ENCODE assay signal across 14 cellular contexts in genomic region chr15:28919679-28920655, GRCh38. TPM values are rescaled to one million over a fixed set of nuclear protein-coding genes. Genes with fewer than 3 reads are reported as not detected.
DNase-seq lines count a peak whose midpoint lies in the region; ATAC-seq, FAIRE-seq and TF ChIP-seq lines count a peak whose summit lies in the region.
"Had no signal": no experiment of that assay in that cellular context is flagged by ENCODE, and none has a peak within 500 bp of the region (broad histone marks: within the 10 kb centered on the region; RNA-seq: fewer than 3 reads in every experiment).

No MANE protein-coding gene starts in this region.

- peak overlapping the region; percentile 78 to 84; a peak in 5 of 6 replicates for H3K27ac ChIP-seq in A549
- H3K27ac ChIP-seq in CD4-positive, alpha-beta memory T cell (ENCODE audit: low read depth, low read length), result no peak overlapping the region
- no peak overlapping the region for H3K27ac ChIP-seq in lower lobe of right lung
- no peak overlapping the region for H3K27ac ChIP-seq in HepG2 (ENCODE audit: extremely low read length, insufficient read depth, low read length)
- H3K27ac ChIP-seq: gastroesophageal sphincter had no signal

- peak overlapping the region in 5 of 7 donors; percentile 25 to 82 (median 58) for H3K27ac Mint-ChIP-seq in CD4-positive, alpha-beta memory T cell
- H3K27ac Mint-ChIP-seq in T-helper 17 cell, result peak overlapping the region; percentile 85

- H3K4me1 Mint-ChIP-seq in CD4-positive, alpha-beta memory T cell, result peaks cover 35 to 76% (median 45%) of the 10 kb centered on the region in 4 donors
- H3K4me1 Mint-ChIP-seq in T-helper 17 cell, result peaks cover 37% of the 10 kb centered on the region

- H3K4me3 Mint-ChIP-seq in CD4-positive, alpha-beta memory T cell, result peak overlapping the region; percentile 46 to 82 (median 74)
- peak overlapping the region; percentile 78 for H3K4me3 Mint-ChIP-seq in T-helper 17 cell

- WGBS in A549 (ENCODE audit: missing lambda C conversion rate), result 95% methylated on average over 13 of the region's 13 CpGs
- WGBS in HepG2 (ENCODE audit: low lambda C conversion rate), result 46% methylated on average over 12 of the region's 13 CpGs

- peak overlapping the region; percentile 50; the same call in 2 of the 3 replicates for H3K4me3 ChIP-seq in A549
- H3K4me3 ChIP-seq in CD4-positive, alpha-beta memory T cell (ENCODE audit: low read length in 2 of 2), result no peak overlapping the region
- H3K4me3 ChIP-seq in lower lobe of right lung, result no peak overlapping the region
- no peak overlapping the region for H3K4me3 ChIP-seq in HepG2 (replicated peaks in 1 of 3; ENCODE audit: insufficient read depth in 1 of 3, low read depth in 2 of 3, low read length in 3 of 3)
- H3K4me3 ChIP-seq in HAP-1, result no peak overlapping the region
- H3K4me3 ChIP-seq: gastroesophageal sphincter had no signal

- no peak overlapping the region for H2AFZ ChIP-seq in HepG2 (ENCODE audit: low read length)

- CTCF ChIA-PET in A549 (lab: Yijun Ruan, JAX) (interaction anchor here (1.1 to 3.0 kb wide), 7 partner anchors 10 to 194 kb away, joined by 3 to 12 read pairs (median 5); no protein-coding TSS in a partner anchor), HepG2 (lab: Yijun Ruan, JAX; ENCODE audit: low intra/inter-chr PET ratio, low total read pairs) (no interaction called here)
- CTCF ChIA-PET in CD4-positive, alpha-beta memory T cell (lab: Charles Lee; ENCODE audit: partially characterized antibody), result interaction anchor here (0.8 to 1.7 kb wide), 6 partner anchors 10 to 54 kb away, joined by 3 to 6 read pairs (median 4); partner anchors contain the start of gene APBA2

- H3K27me3 Mint-ChIP-seq in CD4-positive, alpha-beta memory T cell, result peaks cover 0 to 2% of the 10 kb centered on the region in 2 donors
- peaks cover 7% of the 10 kb centered on the region for H3K27me3 Mint-ChIP-seq in T-helper 17 cell

- no TSS peak for BruUV-seq in HepG2 (replicated peaks; lab: Mats Ljungman, UMichigan)

- no peaks in the 10 kb centered on the region for H3K27me3 ChIP-seq in CD4-positive, alpha-beta memory T cell (ENCODE audit: insufficient read depth, low read length)
- H3K27me3 ChIP-seq in lower lobe of right lung (ENCODE audit: low read depth) (no peaks in the 10 kb centered on the region), HepG2 (ENCODE audit: control insufficient read depth in 1 of 2, insufficient read depth in 2 of 2, low read length in 2 of 2) (no peaks in the 10 kb centered on the region), HAP-1 (ENCODE audit: low read depth) (no peaks in the 10 kb centered on the region)
- H3K27me3 ChIP-seq: gastroesophageal sphincter had no signal

- in situ Hi-C loops in HepG2 (cut with HindIII; ENCODE audit: extremely low pct_ligation_motif_present, low pct_unique_long_range_greater_than_20kb), result no loop called here
- in situ Hi-C loops in HAP-1 (cut with MboI; ENCODE audit: low sequenced_read_pairs), result no loop called here

- H3K36me3 Mint-ChIP-seq in CD4-positive, alpha-beta memory T cell, result peaks cover 4 to 9% of the 10 kb centered on the region in 2 donors
- peaks cover 3% of the 10 kb centered on the region for H3K36me3 Mint-ChIP-seq in T-helper 17 cell (ENCODE audit: low read depth)

- TF ChIP-seq POLR2A in A549 (IDR thresholded peaks at IDR 0.05; ENCODE audit: low read length) (no peak), HepG2 (IDR thresholded peaks at IDR 0.05; ENCODE audit: insufficient read depth in 1 of 2, low read depth in 2 of 2, low read length in 2 of 2) (no peak), GM18505 (IDR thresholded peaks at IDR 0.05; ENCODE audit: borderline replicate concordance, extremely low read depth, insufficient read depth, insufficient read length) (no peak)

- FAIRE-seq in A549 (lab: Jason Lieb, UNC), result no peak
- FAIRE-seq in HepG2 (lab: Jason Lieb, UNC), result no peak
- FAIRE-seq: colon had no signal

- DNase-seq in A549 (ENCODE audit: low read depth in 1 of 2, low spot score in 1 of 2), result no peak
- DNase-seq in CD4-positive, alpha-beta memory T cell, result no peak
- no peak for DNase-seq in T-helper 17 cell
- peak; percentile 22 for DNase-seq in lower lobe of right lung
- DNase-seq in HepG2 (ENCODE audit: low spot score), result no peak
- DNase-seq in HPDE6-E6E7 (ENCODE audit: extremely low spot score), result no peak
- DNase-seq in HAP-1 (ENCODE audit: low spot score in 2 of 2), result no peak
- DNase-seq: anterior cingulate cortex, DND-41, NCI-H1694, SIG-M5 had no signal

- POLR2A ChIA-PET in A549 (lab: Yijun Ruan, JAX), result no interaction called here
- POLR2A ChIA-PET in CD4-positive, alpha-beta memory T cell (lab: Charles Lee; ENCODE audit: partially characterized antibody), result interaction anchor here (0.6 to 2.2 kb wide), 7 partner anchors 7 to 35 kb away, joined by 3 to 13 read pairs (median 4); partner anchors contain the start of gene APBA2
- POLR2A ChIA-PET in HepG2 (lab: Yijun Ruan, JAX), result no interaction called here

- H3K4me1 ChIP-seq in A549, result peaks cover 9% of the 10 kb centered on the region
- peaks cover 35% of the 10 kb centered on the region for H3K4me1 ChIP-seq in CD4-positive, alpha-beta memory T cell (ENCODE audit: insufficient read depth, low read length)
- no peaks in the 10 kb centered on the region for H3K4me1 ChIP-seq in lower lobe of right lung
- no peaks in the 10 kb centered on the region for H3K4me1 ChIP-seq in HepG2 (ENCODE audit: insufficient read depth, low read length)
- H3K4me1 ChIP-seq in HAP-1, result no peaks in the 10 kb centered on the region
- H3K4me1 ChIP-seq: gastroesophageal sphincter had no signal

- no peak overlapping the region for H3K9ac ChIP-seq in HepG2 (ENCODE audit: insufficient read depth, low read depth, low read length)

- H3K9me3 Mint-ChIP-seq in CD4-positive, alpha-beta memory T cell, result no peaks in the 10 kb centered on the region

- TF ChIP-seq EP300 in A549 (IDR thresholded peaks at IDR 0.05) (no peak), HepG2 (IDR thresholded peaks at IDR 0.05; ENCODE audit: low read depth in 2 of 2, low read length in 2 of 2) (no peak), HepG2 (CRISPR knock-in tag; IDR thresholded peaks at IDR 0.05; ENCODE audit: borderline replicate concordance) (no peak)

- H3K9me3 ChIP-seq in A549, result no peaks in the 10 kb centered on the region
- H3K9me3 ChIP-seq in CD4-positive, alpha-beta memory T cell (ENCODE audit: control insufficient read depth in 1 of 2, low read length in 2 of 2), result no peaks in the 10 kb centered on the region
- H3K9me3 ChIP-seq in T-helper 17 cell (ENCODE audit: control insufficient read depth, low read length, poor library complexity, severe bottlenecking), result no peaks in the 10 kb centered on the region
- H3K9me3 ChIP-seq in lower lobe of right lung, result no peaks in the 10 kb centered on the region
- H3K9me3 ChIP-seq in HepG2 (ENCODE audit: low read length), result no peaks in the 10 kb centered on the region
- H3K9me3 ChIP-seq in HAP-1, result no peaks in the 10 kb centered on the region
- H3K9me3 ChIP-seq: gastroesophageal sphincter had no signal

- TF ChIP-seq CTCF in A549 (IDR thresholded peaks at IDR 0.05), result no peak
- no peak for TF ChIP-seq CTCF in lower lobe of right lung (IDR thresholded peaks at IDR 0.05)
- TF ChIP-seq CTCF in HepG2 (CRISPR knock-in tag; IDR thresholded peaks at IDR 0.05), result no peak

- intact Hi-C loops in CD4-positive, alpha-beta memory T cell (cut with micrococcal nuclease), result loop anchor here (5.0 kb wide), 1 partner anchor 33 kb away; the partner anchor contains the start of gene APBA2
- intact Hi-C loops in lower lobe of right lung (cut with DNase I) (no loop called here), HepG2 (cut with micrococcal nuclease; ENCODE audit: unreplicated experiment) (loop anchor here (10.0 kb wide), 1 partner anchor 55 kb away; no protein-coding TSS in a partner anchor)

- peak overlapping the region; percentile 85 for H3K4me2 ChIP-seq in A549
- no peak overlapping the region for H3K4me2 ChIP-seq in HepG2 (ENCODE audit: low read depth, low read length)

- H3K36me3 ChIP-seq in CD4-positive, alpha-beta memory T cell (ENCODE audit: insufficient read depth, low read length), result no peaks in the 10 kb centered on the region
- H3K36me3 ChIP-seq in lower lobe of right lung (no peaks in the 10 kb centered on the region), HepG2 (replicated peaks in 1 of 2; ENCODE audit: control insufficient read depth in 1 of 2, insufficient read depth in 2 of 2, low read length in 2 of 2) (no peaks in the 10 kb centered on the region), HAP-1 (replicated peaks) (peaks cover 4% of the 10 kb centered on the region; the same call in 1 of the 2 replicates)
- H3K36me3 ChIP-seq: gastroesophageal sphincter had no signal

- ATAC-seq in A549 (no peak), T-helper 17 cell (no peak), lower lobe of right lung (no peak), HepG2 (no peak), GM18505 (IDR thresholded peaks at IDR 0.05; ENCODE audit: unreplicated experiment) (no peak)
- ATAC-seq: gastroesophageal sphincter had no signal

- no peaks in the 10 kb centered on the region for H4K20me1 ChIP-seq in HepG2 (ENCODE audit: insufficient read depth, low read length)

- no peaks in the 10 kb centered on the region for H3K79me2 ChIP-seq in HepG2 (ENCODE audit: insufficient read depth, low read length)

- TF ChIP-seq RAD21 in A549 (conservative IDR thresholded peaks at IDR 0.05 in 1 of 2, IDR thresholded peaks at IDR 0.05 in 1 of 2) (no peak), HepG2 (CRISPR knock-in tag; IDR thresholded peaks at IDR 0.05) (no peak)

RNA-seq across cellular contexts. Expression of gene APBA2, which starts 34.2 kb away (rescaled TPM):
- polyA plus RNA-seq in A549 (2011; rRNA removed) (10.9 and 11.4 TPM in 2 replicates), A549 (2017; fragmentation: RNase III; extraction: RNeasy Plus Mini Kit Qiagen cat#74134 plus additional on column Dnase treatment) (12.2 to 14.6 TPM (median 12.6 TPM) in 3 replicates), HepG2 (2011; rRNA removed) (1.5 and 2.3 TPM in 2 replicates)
- polyA plus RNA-seq in A549 (2012; cell fraction: cytosol; rRNA removed), result 17.6 and 19.7 TPM in 2 replicates
- polyA plus RNA-seq in A549 (2012; cell fraction: nucleus; rRNA removed), result 28.2 and 29.7 TPM in 2 replicates
- 13.4 and 16.5 TPM in 2 replicates for polyA minus RNA-seq in A549 (2011; rRNA and poly(A)+ RNA removed)
- 10 to 100 TPM; 52.4 to 57.3 TPM for total RNA-seq in CD4-positive, alpha-beta memory T cell
- polyA plus RNA-seq in CD4-positive, alpha-beta memory T cell, result 10 to 100 TPM; 11.1 to 28.4 TPM
- total RNA-seq in T-helper 17 cell (10 to 100 TPM; 27.1 to 28.9 TPM), lower lobe of right lung (3.8 TPM), HepG2 (2016; rRNA removed; fragmentation: Illumina TruSeq; extraction: Trizol) (0.29 and 0.62 TPM in 2 replicates)
- total RNA-seq in HepG2 (2016; cell fraction: cytosol; rRNA removed; fragmentation: Illumina TruSeq; extraction: Trizol; ENCODE audit: low read depth), result 0.40 and 0.79 TPM in 2 replicates
- 0.56 and 0.74 TPM in 2 replicates for total RNA-seq in HepG2 (2016; cell fraction: insoluble cytoplasmic fraction; rRNA removed; fragmentation: Illumina TruSeq; extraction: Trizol)
- 0.79 and 0.83 TPM in 2 replicates for total RNA-seq in HepG2 (2016; cell fraction: membrane; rRNA removed; fragmentation: Illumina TruSeq; extraction: Trizol)
- total RNA-seq in HepG2 (2016; cell fraction: nucleus; rRNA removed; fragmentation: Illumina TruSeq; extraction: Trizol), result 0.60 and 0.71 TPM in 2 replicates
- 1.2 and 1.4 TPM in 2 replicates for polyA plus RNA-seq in HepG2 (2011; cell fraction: cytosol; rRNA removed)
- 2.0 and 2.3 TPM in 2 replicates for polyA plus RNA-seq in HepG2 (2011; cell fraction: nucleus; rRNA removed)
- polyA plus RNA-seq in HepG2 (2012), result 1.0 TPM in 2 replicates
- polyA plus RNA-seq in HepG2 (2016; cell fraction: cytosol; fragmentation: Illumina TruSeq; extraction: Trizol; ENCODE audit: low read depth), result 0.34 and 0.35 TPM in 2 replicates
- 0.58 and 0.87 TPM in 2 replicates for polyA plus RNA-seq in HepG2 (2016; cell fraction: insoluble cytoplasmic fraction; fragmentation: Illumina TruSeq; extraction: Trizol; ENCODE audit: low read depth)
- polyA plus RNA-seq in HepG2 (2016; cell fraction: membrane; fragmentation: Illumina TruSeq; extraction: Trizol; ENCODE audit: low read depth), result 0.64 TPM in 2 replicates
- polyA plus RNA-seq in HepG2 (2016; cell fraction: nucleus; fragmentation: Illumina TruSeq; extraction: Trizol; ENCODE audit: insufficient read depth, low read depth), result 1.00 and 1.3 TPM in 2 replicates
- 0.26 and 2.5 TPM in 2 replicates for polyA minus RNA-seq in HepG2 (2011; rRNA and poly(A)+ RNA removed; ENCODE audit: low replicate concordance)
- 0.49 and 0.79 TPM in 2 replicates for polyA minus RNA-seq in HepG2 (2011; cell fraction: cytosol; rRNA and poly(A)+ RNA removed)
- polyA minus RNA-seq in HepG2 (2011; cell fraction: nucleus; rRNA and poly(A)+ RNA removed), result 0.99 and 1.9 TPM in 2 replicates

Comparison
In these comparisons a context has a peak if more than half of its experiments do, and no peak if none do; other contexts are left out.
1. H3K27ac ChIP-seq: peak in A549 (2 of 2); none in CD4-positive, alpha-beta memory T cell (single experiment), lower lobe of right lung (single experiment) and HepG2 (single experiment).